In the genomic region with DNA sequence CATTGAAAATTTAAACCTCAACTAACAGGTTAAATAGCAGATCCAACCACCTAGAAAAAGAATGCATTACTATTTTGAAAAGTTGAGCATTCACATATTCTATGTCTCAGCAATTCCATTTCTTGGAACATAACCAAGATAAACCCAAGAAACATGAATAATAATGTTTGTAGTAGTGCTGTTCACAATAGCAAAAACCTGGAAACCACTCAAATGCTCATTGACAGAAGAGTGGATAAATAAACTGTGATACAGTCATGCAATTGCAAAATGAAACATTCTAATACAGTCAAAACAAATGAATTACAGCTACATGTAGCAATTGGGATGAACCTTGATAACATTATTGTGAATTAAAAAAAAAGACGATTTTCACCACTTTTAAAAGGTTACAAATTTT, we compare ENCODE assay signal across 15 cellular contexts.
DNase-seq lines count a peak whose midpoint lies in the region; ATAC-seq, FAIRE-seq and TF ChIP-seq lines count a peak whose summit lies in the region.
"Had no signal": no experiment of that assay in that cellular context is flagged by ENCODE, and none has a peak within 500 bp of the region (broad histone marks: within the 10 kb centered on the region; RNA-seq: fewer than 3 reads in every experiment).

No MANE protein-coding gene starts in this region.

- H3K4me1 ChIP-seq in endothelial cell of umbilical vein (ENCODE audit: control insufficient read depth, extremely low read depth, insufficient read depth, low read length) (peaks cover 8% of the 10 kb centered on the region), left lung (no peaks in the 10 kb centered on the region), left ventricle myocardium inferior (no peaks in the 10 kb centered on the region)
- H3K4me1 ChIP-seq: BE2C had no signal

- H3K4me3 ChIP-seq in endothelial cell of umbilical vein (replicated peaks in 1 of 3; ENCODE audit: insufficient read depth in 1 of 3, low read depth in 1 of 3, low read length in 3 of 3) (no peak overlapping the region), left lung (no peak overlapping the region), left ventricle myocardium inferior (no peak overlapping the region)
- H3K4me3 ChIP-seq: skin epidermis, thyroid gland had no signal

- no TSS peak for BruUV-seq in endothelial cell of umbilical vein (replicated peaks; lab: Mats Ljungman, UMichigan)

- H4K20me1 ChIP-seq in endothelial cell of umbilical vein (replicated peaks; ENCODE audit: control insufficient read depth, extremely low read depth, insufficient read depth, low read length) = no peaks in the 10 kb centered on the region

- POLR2A ChIA-PET in endothelial cell of umbilical vein (lab: Charles Lee) = no interaction called here

- H3K9me3 Mint-ChIP-seq in activated T-cell treated with anti-CD3 and anti-CD28 coated beads, Interleukin-2, amount 50 U/mL, for 24 hours = peaks cover 38% of the 10 kb centered on the region

- no peak overlapping the region for H3K9ac ChIP-seq in endothelial cell of umbilical vein (replicated peaks; ENCODE audit: extremely low read depth, insufficient read depth, low read length)

- H3K4me2 ChIP-seq in endothelial cell of umbilical vein (ENCODE audit: insufficient read depth, low read length) = peak overlapping the region; percentile 2

- no peak overlapping the region for H3K4me3 Mint-ChIP-seq in activated T-cell treated with anti-CD3 and anti-CD28 coated beads, Interleukin-2, amount 50 U/mL, for 24 hours
- H3K4me3 Mint-ChIP-seq: activated CD8-positive, alpha-beta T cell treated with anti-CD3 and anti-CD28 coated beads, Interleukin-2, amount 10 ng/mL, durations not matched to agents 7 days and 5 days; H9 had no signal

- TF ChIP-seq CTCF in endothelial cell of umbilical vein (IDR thresholded peaks at IDR 0.05; ENCODE audit: extremely low read depth in 1 of 2, insufficient read depth in 1 of 2, low read depth in 1 of 2, low read length in 2 of 2) (no peak), left lung (IDR thresholded peaks at IDR 0.05) (no peak), left ventricle myocardium inferior (IDR thresholded peaks at IDR 0.05; ENCODE audit: borderline replicate concordance) (no peak)

- no peak for TF ChIP-seq POLR2A in endothelial cell of umbilical vein (IDR thresholded peaks at IDR 0.05; ENCODE audit: low read depth, low read length)

- no peaks in the 10 kb centered on the region for H3K79me2 ChIP-seq in endothelial cell of umbilical vein (ENCODE audit: control insufficient read depth, insufficient read depth, low read length)

- DNase-seq in EL (peak; percentile 19), NCI-H774 (lab: John Stamatoyannopoulos, UW) (peak; percentile 66), endothelial cell of umbilical vein (ENCODE audit: low read depth, low spot score) (peak; percentile 79), left lung (no peak), left ventricle myocardium inferior (no peak), KG1 (lab: John Stamatoyannopoulos, UW) (no peak)
- no peak for DNase-seq in activated T-cell treated with anti-CD3 and anti-CD28 coated beads, Interleukin-2, amount 50 U/mL, for 24 hours
- DNase-seq: activated CD8-positive, alpha-beta T cell treated with anti-CD3 and anti-CD28 coated beads, Interleukin-2, amount 10 ng/mL, durations not matched to agents 7 days and 5 days; BE2C; H9; MM.1S; NCI-H2081 treated with DMSO at 0.1 percent for 48 hours; thyroid gland had no signal

- H3K27me3 ChIP-seq in endothelial cell of umbilical vein (ENCODE audit: control insufficient read depth in 2 of 2, insufficient read depth in 2 of 2, low read length in 2 of 2) (no peaks in the 10 kb centered on the region), left lung (no peaks in the 10 kb centered on the region), left ventricle myocardium inferior (ENCODE audit: low read depth) (no peaks in the 10 kb centered on the region)
- H3K27me3 ChIP-seq: BE2C, thyroid gland had no signal

- peak; percentile 57 for FAIRE-seq in endothelial cell of umbilical vein (lab: Jason Lieb, UNC)

- peak; percentile 69 for ATAC-seq in left lung
- ATAC-seq in HG03378 (IDR thresholded peaks at IDR 0.05; ENCODE audit: unreplicated experiment) = no peak
- ATAC-seq: activated CD8-positive, alpha-beta T cell treated with anti-CD3 and anti-CD28 coated beads, Interleukin-2, amount 10 ng/mL, durations not matched to agents 7 days and 5 days had no signal

- H3K9me3 ChIP-seq in endothelial cell of umbilical vein (replicated peaks; ENCODE audit: control insufficient read depth, insufficient read depth, low read length) (no peaks in the 10 kb centered on the region), left lung (peaks cover 0 to 24% of the 10 kb centered on the region in 2 donors), left ventricle myocardium inferior (replicated peaks) (peaks cover 38% of the 10 kb centered on the region)
- H3K9me3 ChIP-seq: thyroid gland had no signal

- CTCF ChIA-PET in endothelial cell of umbilical vein (lab: Charles Lee) = interaction anchor here (1.1 kb wide), 1 partner anchor 42 kb away, joined by 4 read pairs; no protein-coding TSS in a partner anchor

- intact Hi-C loops in endothelial cell of umbilical vein (cut with micrococcal nuclease) (no loop called here), left lung (cut with DNase I) (no loop called here), left ventricle myocardium inferior (cut with micrococcal nuclease) (no loop called here)

- no peak overlapping the region for H2AFZ ChIP-seq in endothelial cell of umbilical vein (ENCODE audit: low read depth, low read length)

- no peaks in the 10 kb centered on the region for H3K36me3 ChIP-seq in endothelial cell of umbilical vein (ENCODE audit: control insufficient read depth in 2 of 2, extremely low read depth in 1 of 2, insufficient read depth in 2 of 2, low read length in 2 of 2)
- no peaks in the 10 kb centered on the region for H3K36me3 ChIP-seq in left lung
- no peaks in the 10 kb centered on the region for H3K36me3 ChIP-seq in left ventricle myocardium inferior
- H3K36me3 ChIP-seq: BE2C, thyroid gland had no signal

- no peak overlapping the region for H3K27ac ChIP-seq in endothelial cell of umbilical vein (ENCODE audit: insufficient read depth, low read depth, low read length)
- no peak overlapping the region for H3K27ac ChIP-seq in left lung
- no peak overlapping the region for H3K27ac ChIP-seq in left ventricle myocardium inferior (replicated peaks)
- H3K27ac ChIP-seq: skin epidermis had no signal

- no peaks in the 10 kb centered on the region for H3K9me1 ChIP-seq in endothelial cell of umbilical vein (replicated peaks; ENCODE audit: control insufficient read depth, extremely low read depth, insufficient read depth, low read length)

- no peak overlapping the region for H3K27ac Mint-ChIP-seq in activated T-cell treated with anti-CD3 and anti-CD28 coated beads, Interleukin-2, amount 50 U/mL, for 24 hours
- H3K27ac Mint-ChIP-seq: activated CD8-positive, alpha-beta T cell treated with anti-CD3 and anti-CD28 coated beads, Interleukin-2, amount 10 ng/mL, durations not matched to agents 7 days and 5 days; H9 had no signal

- dilution Hi-C loops in endothelial cell of umbilical vein (cut with MboI; ENCODE audit: extremely low pct_ligation_motif_present, low sequenced_read_pairs) = no loop called here

- peaks cover 5% of the 10 kb centered on the region for H3K36me3 Mint-ChIP-seq in activated T-cell treated with anti-CD3 and anti-CD28 coated beads, Interleukin-2, amount 50 U/mL, for 24 hours (ENCODE audit: low read depth)

- H3K27me3 Mint-ChIP-seq in activated T-cell treated with anti-CD3 and anti-CD28 coated beads, Interleukin-2, amount 50 U/mL, for 24 hours = peaks cover 11% of the 10 kb centered on the region

- peaks cover 2% of the 10 kb centered on the region for H3K4me1 Mint-ChIP-seq in activated T-cell treated with anti-CD3 and anti-CD28 coated beads, Interleukin-2, amount 50 U/mL, for 24 hours (ENCODE audit: low read depth)

TF ChIP-seq in endothelial cell of umbilical vein, 7 proteins besides CTCF, POLR2A, EP300 and RAD21:
- TF ChIP-seq, protein P1, sequence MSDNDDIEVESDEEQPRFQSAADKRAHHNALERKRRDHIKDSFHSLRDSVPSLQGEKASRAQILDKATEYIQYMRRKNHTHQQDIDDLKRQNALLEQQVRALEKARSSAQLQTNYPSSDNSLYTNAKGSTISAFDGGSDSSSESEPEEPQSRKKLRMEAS (IDR thresholded peaks at IDR 0.05; ENCODE audit: insufficient read depth, insufficient read length) = no peak
- TF ChIP-seq FOS (IDR thresholded peaks at IDR 0.05; ENCODE audit: borderline replicate concordance, insufficient read depth, low read length) (peak; percentile 48), POLR2AphosphoS5 (IDR thresholded peaks at IDR 0.05; ENCODE audit: insufficient read depth, low read depth, low read length) (no peak)

Comparison
In these comparisons a context has a peak if more than half of its experiments do, and no peak if none do; other contexts are left out.
1. DNase-seq: peak in EL (single experiment), NCI-H774 (single experiment) and endothelial cell of umbilical vein (single experiment); none in left lung (0 of 2), left ventricle myocardium inferior (single experiment), activated T-cell treated with anti-CD3 and anti-CD28 coated beads, Interleukin-2, amount 50 U/mL, for 24 hours (single experiment) and KG1 (single experiment).